1 cellular context compared by ENCODE assay signal in genomic region chr16:71426069-71426879, GRCh38.
A peak's percentile ranks its signal among the peaks of the same experiment; 100 is the strongest.
TF ChIP-seq lines count a peak whose summit lies in the region.

No MANE protein-coding gene starts in this region.

TF ChIP-seq in K562, 482 proteins besides CTCF, POLR2A, EP300 and RAD21 (continued from another document and continues in another):
- TF ChIP-seq, protein P1, sequence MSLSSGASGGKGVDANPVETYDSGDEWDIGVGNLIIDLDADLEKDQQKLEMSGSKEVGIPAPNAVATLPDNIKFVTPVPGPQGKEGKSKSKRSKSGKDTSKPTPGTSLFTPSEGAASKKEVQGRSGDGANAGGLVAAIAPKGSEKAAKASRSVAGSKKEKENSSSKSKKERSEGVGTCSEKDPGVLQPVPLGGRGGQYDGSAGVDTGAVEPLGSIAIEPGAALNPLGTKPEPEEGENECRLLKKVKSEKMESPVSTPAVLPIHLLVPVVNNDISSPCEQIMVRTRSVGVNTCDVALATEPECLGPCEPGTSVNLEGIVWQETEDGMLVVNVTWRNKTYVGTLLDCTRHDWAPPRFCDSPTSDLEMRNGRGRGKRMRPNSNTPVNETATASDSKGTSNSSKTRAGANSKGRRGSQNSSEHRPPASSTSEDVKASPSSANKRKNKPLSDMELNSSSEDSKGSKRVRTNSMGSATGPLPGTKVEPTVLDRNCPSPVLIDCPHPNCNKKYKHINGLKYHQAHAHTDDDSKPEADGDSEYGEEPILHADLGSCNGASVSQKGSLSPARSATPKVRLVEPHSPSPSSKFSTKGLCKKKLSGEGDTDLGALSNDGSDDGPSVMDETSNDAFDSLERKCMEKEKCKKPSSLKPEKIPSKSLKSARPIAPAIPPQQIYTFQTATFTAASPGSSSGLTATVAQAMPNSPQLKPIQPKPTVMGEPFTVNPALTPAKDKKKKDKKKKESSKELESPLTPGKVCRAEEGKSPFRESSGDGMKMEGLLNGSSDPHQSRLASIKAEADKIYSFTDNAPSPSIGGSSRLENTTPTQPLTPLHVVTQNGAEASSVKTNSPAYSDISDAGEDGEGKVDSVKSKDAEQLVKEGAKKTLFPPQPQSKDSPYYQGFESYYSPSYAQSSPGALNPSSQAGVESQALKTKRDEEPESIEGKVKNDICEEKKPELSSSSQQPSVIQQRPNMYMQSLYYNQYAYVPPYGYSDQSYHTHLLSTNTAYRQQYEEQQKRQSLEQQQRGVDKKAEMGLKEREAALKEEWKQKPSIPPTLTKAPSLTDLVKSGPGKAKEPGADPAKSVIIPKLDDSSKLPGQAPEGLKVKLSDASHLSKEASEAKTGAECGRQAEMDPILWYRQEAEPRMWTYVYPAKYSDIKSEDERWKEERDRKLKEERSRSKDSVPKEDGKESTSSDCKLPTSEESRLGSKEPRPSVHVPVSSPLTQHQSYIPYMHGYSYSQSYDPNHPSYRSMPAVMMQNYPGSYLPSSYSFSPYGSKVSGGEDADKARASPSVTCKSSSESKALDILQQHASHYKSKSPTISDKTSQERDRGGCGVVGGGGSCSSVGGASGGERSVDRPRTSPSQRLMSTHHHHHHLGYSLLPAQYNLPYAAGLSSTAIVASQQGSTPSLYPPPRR (CRISPR knock-in tag; IDR thresholded peaks at IDR 0.05; ENCODE audit: borderline replicate concordance): no peak
- TF ChIP-seq SRSF1 (IDR thresholded peaks at IDR 0.05; ENCODE audit: low read depth, low read length) (no peak), DACH1 (IDR thresholded peaks at IDR 0.05; ENCODE audit: partially characterized antibody) (no peak), HMBOX1 (IDR thresholded peaks at IDR 0.05) (no peak), SOX6 (IDR thresholded peaks at IDR 0.05) (peak; percentile 86), SMAD3 (CRISPR knock-in tag; conservative IDR thresholded peaks at IDR 0.05) (no peak), RNF2 (IDR thresholded peaks at IDR 0.05) (no peak; the same call in 1 of the 2 replicates), ESRRB (CRISPR knock-in tag; IDR thresholded peaks at IDR 0.05; ENCODE audit: borderline replicate concordance) (no peak), MEF2D (tag; conservative IDR thresholded peaks at IDR 0.05; ENCODE audit: low read depth) (no peak), CGGBP1 (CRISPR knock-in tag; IDR thresholded peaks at IDR 0.05) (no peak), PML (IDR thresholded peaks at IDR 0.05; ENCODE audit: low read length) (no peak), KAT7 (CRISPR knock-in tag; IDR thresholded peaks at IDR 0.05; ENCODE audit: borderline replicate concordance) (no peak), YY1 (IDR thresholded peaks at IDR 0.05; ENCODE audit: borderline replicate concordance in 1 of 3, control insufficient read depth in 1 of 3, extremely low read depth in 1 of 3, insufficient read depth in 3 of 3, insufficient read length in 1 of 3, insufficient replicate concordance in 2 of 3, low read depth in 1 of 3, low read length in 2 of 3) (no peak), AFF4 (CRISPR knock-in tag; IDR thresholded peaks at IDR 0.05) (0 out of 2 replicates have a peak, but pooled peaks have one; percentile 36), HEY1 (CRISPR knock-in tag; IDR thresholded peaks at IDR 0.05; ENCODE audit: borderline replicate concordance) (no peak), JUN (IDR thresholded peaks at IDR 0.05; ENCODE audit: borderline replicate concordance, low read depth, low read length) (no peak), JUN (CRISPR knock-in tag; IDR thresholded peaks at IDR 0.05; ENCODE audit: borderline replicate concordance) (no peak), MAFG (tag; conservative IDR thresholded peaks at IDR 0.05) (no peak), CCAR2 (IDR thresholded peaks at IDR 0.05; ENCODE audit: low read depth, low read length) (no peak), MECOM (CRISPR knock-in tag; IDR thresholded peaks at IDR 0.05) (no peak), ILK (tag; IDR thresholded peaks at IDR 0.05; ENCODE audit: borderline replicate concordance, low read depth) (no peak), MAZ (CRISPR knock-in tag; conservative IDR thresholded peaks at IDR 0.05 in 1 of 2, IDR thresholded peaks at IDR 0.05 in 1 of 2) (no peak), MTF1 (CRISPR knock-in tag; IDR thresholded peaks at IDR 0.05; ENCODE audit: borderline replicate concordance) (no peak), MCM2 (IDR thresholded peaks at IDR 0.05; ENCODE audit: low read depth) (no peak), ZNF717 (CRISPR knock-in tag; IDR thresholded peaks at IDR 0.05) (no peak), TBP (optimal IDR thresholded peaks at IDR 0.05; ENCODE audit: low read depth, low read length) (peak; percentile 99), SMAD2 (IDR thresholded peaks at IDR 0.05; ENCODE audit: low read depth, low read length) (no peak), CBX5 (IDR thresholded peaks at IDR 0.05; ENCODE audit: borderline replicate concordance, low read depth) (no peak), ILF3 (IDR thresholded peaks at IDR 0.05; ENCODE audit: borderline replicate concordance) (no peak), RNF219 (CRISPR knock-in tag; IDR thresholded peaks at IDR 0.05) (no peak), POLR2G (IDR thresholded peaks at IDR 0.05; ENCODE audit: low read depth, low read length) (no peak), MTA3 (IDR thresholded peaks at IDR 0.05; ENCODE audit: borderline replicate concordance) (peak; percentile 75; the same call in 1 of the 2 replicates), TAF9B (IDR thresholded peaks at IDR 0.05; ENCODE audit: partially characterized antibody) (no peak), RHOXF2B (CRISPR knock-in tag; conservative IDR thresholded peaks at IDR 0.05) (no peak), HNRNPUL1 (IDR thresholded peaks at IDR 0.05; ENCODE audit: low read length) (no peak), XRCC4 (IDR thresholded peaks at IDR 0.05; ENCODE audit: extremely low read depth, insufficient read depth, insufficient read length) (no peak), EZH2 (IDR thresholded peaks at IDR 0.05; ENCODE audit: borderline replicate concordance, low read depth, low read length) (no peak), PCBP1 (IDR thresholded peaks at IDR 0.05; ENCODE audit: low read depth, low read length, poor library complexity, severe bottlenecking) (no peak), NR2C2 (CRISPR knock-in tag; IDR thresholded peaks at IDR 0.05) (no peak), NR2C2 (tag; IDR thresholded peaks at IDR 0.05) (peak; percentile 46; the same call in 1 of the 2 replicates), TFE3 (CRISPR knock-in tag; IDR thresholded peaks at IDR 0.05) (no peak), KDM4B (IDR thresholded peaks at IDR 0.05; ENCODE audit: borderline replicate concordance in 2 of 2, low read depth in 1 of 2) (no peak), NRF1 (conservative IDR thresholded peaks at IDR 0.05 in 1 of 2, IDR thresholded peaks at IDR 0.05 in 1 of 2) (peak in 1 of 2 experiments; percentile 37; a peak in 1 of 4 replicates), GATAD2A (IDR thresholded peaks at IDR 0.05) (0 out of 2 replicates have a peak, but pooled peaks have one; percentile 50), MYNN (IDR thresholded peaks at IDR 0.05) (peak; percentile 85; the same call in 1 of the 2 replicates), MYNN (CRISPR knock-in tag; IDR thresholded peaks at IDR 0.05) (no peak)
- TF ChIP-seq, protein P2, sequence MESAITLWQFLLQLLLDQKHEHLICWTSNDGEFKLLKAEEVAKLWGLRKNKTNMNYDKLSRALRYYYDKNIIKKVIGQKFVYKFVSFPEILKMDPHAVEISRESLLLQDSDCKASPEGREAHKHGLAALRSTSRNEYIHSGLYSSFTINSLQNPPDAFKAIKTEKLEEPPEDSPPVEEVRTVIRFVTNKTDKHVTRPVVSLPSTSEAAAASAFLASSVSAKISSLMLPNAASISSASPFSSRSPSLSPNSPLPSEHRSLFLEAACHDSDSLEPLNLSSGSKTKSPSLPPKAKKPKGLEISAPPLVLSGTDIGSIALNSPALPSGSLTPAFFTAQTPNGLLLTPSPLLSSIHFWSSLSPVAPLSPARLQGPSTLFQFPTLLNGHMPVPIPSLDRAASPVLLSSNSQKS (CRISPR knock-in tag; IDR thresholded peaks at IDR 0.05): no peak
- TF ChIP-seq, protein P3, sequence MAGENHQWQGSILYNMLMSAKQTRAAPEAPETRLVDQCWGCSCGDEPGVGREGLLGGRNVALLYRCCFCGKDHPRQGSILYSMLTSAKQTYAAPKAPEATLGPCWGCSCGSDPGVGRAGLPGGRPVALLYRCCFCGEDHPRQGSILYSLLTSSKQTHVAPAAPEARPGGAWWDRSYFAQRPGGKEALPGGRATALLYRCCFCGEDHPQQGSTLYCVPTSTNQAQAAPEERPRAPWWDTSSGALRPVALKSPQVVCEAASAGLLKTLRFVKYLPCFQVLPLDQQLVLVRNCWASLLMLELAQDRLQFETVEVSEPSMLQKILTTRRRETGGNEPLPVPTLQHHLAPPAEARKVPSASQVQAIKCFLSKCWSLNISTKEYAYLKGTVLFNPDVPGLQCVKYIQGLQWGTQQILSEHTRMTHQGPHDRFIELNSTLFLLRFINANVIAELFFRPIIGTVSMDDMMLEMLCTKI (IDR thresholded peaks at IDR 0.05; ENCODE audit: partially characterized antibody): no peak
- TF ChIP-seq, protein P4, sequence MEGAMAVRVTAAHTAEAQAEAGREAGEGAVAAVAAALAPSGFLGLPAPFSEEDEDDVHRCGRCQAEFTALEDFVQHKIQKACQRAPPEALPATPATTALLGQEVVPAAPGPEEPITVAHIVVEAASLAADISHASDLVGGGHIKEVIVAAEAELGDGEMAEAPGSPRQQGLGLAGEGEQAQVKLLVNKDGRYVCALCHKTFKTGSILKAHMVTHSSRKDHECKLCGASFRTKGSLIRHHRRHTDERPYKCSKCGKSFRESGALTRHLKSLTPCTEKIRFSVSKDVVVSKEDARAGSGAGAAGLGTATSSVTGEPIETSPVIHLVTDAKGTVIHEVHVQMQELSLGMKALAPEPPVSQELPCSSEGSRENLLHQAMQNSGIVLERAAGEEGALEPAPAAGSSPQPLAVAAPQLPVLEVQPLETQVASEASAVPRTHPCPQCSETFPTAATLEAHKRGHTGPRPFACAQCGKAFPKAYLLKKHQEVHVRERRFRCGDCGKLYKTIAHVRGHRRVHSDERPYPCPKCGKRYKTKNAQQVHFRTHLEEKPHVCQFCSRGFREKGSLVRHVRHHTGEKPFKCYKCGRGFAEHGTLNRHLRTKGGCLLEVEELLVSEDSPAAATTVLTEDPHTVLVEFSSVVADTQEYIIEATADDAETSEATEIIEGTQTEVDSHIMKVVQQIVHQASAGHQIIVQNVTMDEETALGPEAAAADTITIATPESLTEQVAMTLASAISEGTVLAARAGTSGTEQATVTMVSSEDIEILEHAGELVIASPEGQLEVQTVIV (CRISPR knock-in tag; IDR thresholded peaks at IDR 0.05; ENCODE audit: borderline replicate concordance): no peak
